In genomic region chr1:39847940-39848339, GRCh38 we compare ENCODE assay signal across 1 cellular context.
TF ChIP-seq lines count a peak whose summit lies in the region.

No MANE protein-coding gene starts in this region.

TF ChIP-seq in WTC11, 78 proteins besides CTCF, POLR2A, EP300 and RAD21 (continued from another document):
- TF ChIP-seq, protein P1, sequence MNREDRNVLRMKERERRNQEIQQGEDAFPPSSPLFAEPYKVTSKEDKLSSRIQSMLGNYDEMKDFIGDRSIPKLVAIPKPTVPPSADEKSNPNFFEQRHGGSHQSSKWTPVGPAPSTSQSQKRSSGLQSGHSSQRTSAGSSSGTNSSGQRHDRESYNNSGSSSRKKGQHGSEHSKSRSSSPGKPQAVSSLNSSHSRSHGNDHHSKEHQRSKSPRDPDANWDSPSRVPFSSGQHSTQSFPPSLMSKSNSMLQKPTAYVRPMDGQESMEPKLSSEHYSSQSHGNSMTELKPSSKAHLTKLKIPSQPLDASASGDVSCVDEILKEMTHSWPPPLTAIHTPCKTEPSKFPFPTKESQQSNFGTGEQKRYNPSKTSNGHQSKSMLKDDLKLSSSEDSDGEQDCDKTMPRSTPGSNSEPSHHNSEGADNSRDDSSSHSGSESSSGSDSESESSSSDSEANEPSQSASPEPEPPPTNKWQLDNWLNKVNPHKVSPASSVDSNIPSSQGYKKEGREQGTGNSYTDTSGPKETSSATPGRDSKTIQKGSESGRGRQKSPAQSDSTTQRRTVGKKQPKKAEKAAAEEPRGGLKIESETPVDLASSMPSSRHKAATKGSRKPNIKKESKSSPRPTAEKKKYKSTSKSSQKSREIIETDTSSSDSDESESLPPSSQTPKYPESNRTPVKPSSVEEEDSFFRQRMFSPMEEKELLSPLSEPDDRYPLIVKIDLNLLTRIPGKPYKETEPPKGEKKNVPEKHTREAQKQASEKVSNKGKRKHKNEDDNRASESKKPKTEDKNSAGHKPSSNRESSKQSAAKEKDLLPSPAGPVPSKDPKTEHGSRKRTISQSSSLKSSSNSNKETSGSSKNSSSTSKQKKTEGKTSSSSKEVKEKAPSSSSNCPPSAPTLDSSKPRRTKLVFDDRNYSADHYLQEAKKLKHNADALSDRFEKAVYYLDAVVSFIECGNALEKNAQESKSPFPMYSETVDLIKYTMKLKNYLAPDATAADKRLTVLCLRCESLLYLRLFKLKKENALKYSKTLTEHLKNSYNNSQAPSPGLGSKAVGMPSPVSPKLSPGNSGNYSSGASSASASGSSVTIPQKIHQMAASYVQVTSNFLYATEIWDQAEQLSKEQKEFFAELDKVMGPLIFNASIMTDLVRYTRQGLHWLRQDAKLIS (CRISPR knock-in tag; IDR thresholded peaks at IDR 0.05; ENCODE audit: borderline replicate concordance), result no peak
TF ChIP-seq in WTC11: peak in this region for 0.
